8 cellular contexts compared by ENCODE assay signal in genomic region chrX:77899081-77899828, GRCh38.
DNase-seq lines count a peak whose midpoint lies in the region; ATAC-seq and TF ChIP-seq lines count a peak whose summit lies in the region.

TSS of gene COX7B (plus strand) at chrX:77899468. CDS start at chrX:77899554, 86 bp downstream.

- H3K4me2 ChIP-seq in OCI-LY1 (ENCODE audit: low read length): peak within 1 kb of the TSS; percentile 74

- peaks cover 42% of the 10 kb centered on the region for H3K79me2 ChIP-seq in OCI-LY1 (ENCODE audit: insufficient read depth, low read length)

- H3K4me1 Mint-ChIP-seq in stimulated activated effector memory CD8-positive, alpha-beta T cell treated with anti-CD3 and anti-CD28 coated beads, Interleukin-12 subunit alpha, Interleukin-12 subunit beta, amount 100 ng/mL, for 72 hours: peaks cover 5% of the 10 kb centered on the region

- H3K27ac ChIP-seq in OCI-LY1 (ENCODE audit: low read depth, low read length, poor library complexity, severe bottlenecking): peak within 1 kb of the TSS; percentile 95

- peaks cover 18% of the 10 kb centered on the region for H3K4me1 ChIP-seq in OCI-LY1 (ENCODE audit: insufficient read depth, low read length, severe bottlenecking)

- peaks cover 60% of the 10 kb centered on the region for H3K36me3 Mint-ChIP-seq in stimulated activated effector memory CD8-positive, alpha-beta T cell treated with anti-CD3 and anti-CD28 coated beads, Interleukin-12 subunit alpha, Interleukin-12 subunit beta, amount 100 ng/mL, for 72 hours

- H3K36me3 ChIP-seq in OCI-LY1 (ENCODE audit: insufficient read depth, low read length): peaks cover 41% of the 10 kb centered on the region

- H3K9me3 ChIP-seq in OCI-LY1 (ENCODE audit: low read length): no peaks in the 10 kb centered on the region

- peak within 1 kb of the TSS; percentile 85 for H3K4me3 Mint-ChIP-seq in stimulated activated effector memory CD8-positive, alpha-beta T cell treated with anti-CD3 and anti-CD28 coated beads, Interleukin-12 subunit alpha, Interleukin-12 subunit beta, amount 100 ng/mL, for 72 hours

- H3K27me3 ChIP-seq in OCI-LY1 (ENCODE audit: insufficient read depth, low read length): no peaks in the 10 kb centered on the region

- H3K27ac Mint-ChIP-seq in stimulated activated effector memory CD8-positive, alpha-beta T cell treated with anti-CD3 and anti-CD28 coated beads, Interleukin-12 subunit alpha, Interleukin-12 subunit beta, amount 100 ng/mL, for 72 hours: peak within 1 kb of the TSS; percentile 93

- H3K4me3 ChIP-seq in OCI-LY1 (ENCODE audit: low read depth, low read length, poor library complexity, severe bottlenecking) (peak within 1 kb of the TSS; percentile 99), epithelial cell of esophagus (ENCODE audit: low read length) (peak within 1 kb of the TSS; percentile 59)

- H3K9me3 Mint-ChIP-seq in stimulated activated effector memory CD8-positive, alpha-beta T cell treated with anti-CD3 and anti-CD28 coated beads, Interleukin-12 subunit alpha, Interleukin-12 subunit beta, amount 100 ng/mL, for 72 hours: no peaks in the 10 kb centered on the region

- H3K9ac ChIP-seq in OCI-LY1 (ENCODE audit: low read length): peak within 1 kb of the TSS; percentile 100

- no peaks in the 10 kb centered on the region for H4K20me1 ChIP-seq in OCI-LY1 (ENCODE audit: insufficient read depth, low read length)

- no peaks in the 10 kb centered on the region for H3F3A ChIP-seq in OCI-LY1 (ENCODE audit: insufficient read depth, low read length)

- ATAC-seq in GM21526 (IDR thresholded peaks at IDR 0.05; ENCODE audit: low FRiP score, unreplicated experiment): peak; percentile 54
- ATAC-seq in stimulated activated effector memory CD8-positive, alpha-beta T cell treated with anti-CD3 and anti-CD28 coated beads, Interleukin-12 subunit alpha, Interleukin-12 subunit beta, amount 100 ng/mL, for 72 hours: peak; percentile 75

- DNase-seq in DMS153 treated with DMSO at 0.1 percent for 48 hours (lab: John Stamatoyannopoulos, UW; ENCODE audit: unreplicated experiment) (peak; percentile 89), HuH-7 (ENCODE audit: low spot score) (peak; percentile 57), activated T-cell treated with anti-CD3 and anti-CD28 coated beads for 1 hour (ENCODE audit: low read depth) (peak; percentile 26), epithelial cell of esophagus (ENCODE audit: low read depth) (peak; percentile 91), midbrain (lab: John Stamatoyannopoulos, UW) (peak; percentile 94)
- DNase-seq in stimulated activated effector memory CD8-positive, alpha-beta T cell treated with anti-CD3 and anti-CD28 coated beads, Interleukin-12 subunit alpha, Interleukin-12 subunit beta, amount 100 ng/mL, for 72 hours (ENCODE audit: low spot score in 2 of 2): peak; percentile 38 to 69

- no peaks in the 10 kb centered on the region for H3K9me2 ChIP-seq in OCI-LY1 (ENCODE audit: low read depth, low read length)

- H2AFZ ChIP-seq in OCI-LY1 (ENCODE audit: low read length): no peak within 1 kb of the TSS

- TF ChIP-seq CTCF in OCI-LY1 (IDR thresholded peaks at IDR 0.05; ENCODE audit: low read length): peak; percentile 47
- peak; percentile 54 for TF ChIP-seq CTCF in epithelial cell of esophagus (IDR thresholded peaks at IDR 0.05; ENCODE audit: insufficient read depth, low read depth, low read length, missing control alignments)

Comparison
In these comparisons a context has a peak if more than half of its experiments do, and no peak if none do; other contexts are left out.
1. Peak in every context shown above with its lines: DNase-seq, ATAC-seq, H3K4me3 ChIP-seq and H3K27ac ChIP-seq.
2. DNase-seq: peak in every context shown above with its lines; median percentile 94 in midbrain; 91 in epithelial cell of esophagus; 89 in DMS153 treated with DMSO at 0.1 percent for 48 hours; 57 in HuH-7; 54 in stimulated activated effector memory CD8-positive, alpha-beta T cell treated with anti-CD3 and anti-CD28 coated beads, Interleukin-12 subunit alpha, Interleukin-12 subunit beta, amount 100 ng/mL, for 72 hours; 26 in activated T-cell treated with anti-CD3 and anti-CD28 coated beads for 1 hour.